In genomic region chr14:63045234-63045611, GRCh38 we compare ENCODE assay signal across 9 cellular contexts. TPM values are rescaled to one million over a fixed set of nuclear protein-coding genes. Genes with fewer than 3 reads are reported as not detected.
A peak's percentile ranks its signal among the peaks of the same experiment; 100 is the strongest.
DNase-seq lines count a peak whose midpoint lies in the region; ATAC-seq and TF ChIP-seq lines count a peak whose summit lies in the region.
"Had no signal": no experiment of that assay in that cellular context is flagged by ENCODE, and none has a peak within 500 bp of the region (broad histone marks: within the 10 kb centered on the region; RNA-seq: fewer than 3 reads in every experiment).

Gene KCNH5 (minus strand): TSS chr14:63045458. CDS start chr14:63045186, 272 bp downstream.

- H3K36me3 ChIP-seq in mesenchymal stem cell (ENCODE audit: control insufficient read depth in 1 of 2, insufficient read depth in 2 of 2, low read depth in 1 of 2, low read length in 2 of 2) (no peaks in the 10 kb centered on the region), aorta (ENCODE audit: control insufficient read depth in 1 of 2, insufficient read depth in 2 of 2, low read length in 1 of 2) (no peaks in the 10 kb centered on the region)

- no peaks in the 10 kb centered on the region for H3K4me1 Mint-ChIP-seq in natural killer cell treated with Interleukin-12 subunit alpha and Interleukin-12 subunit beta and Interleukin-15 and Interleukin-18, amount 100 ng/mL, for 72 hours (ENCODE audit: low read depth in 2 of 2)
- H3K4me1 Mint-ChIP-seq in natural killer cell = no peaks in the 10 kb centered on the region

- 0% methylated on average over 18 of the region's 35 CpGs for WGBS in mesenchymal stem cell
- WGBS in aorta, 2 donors = 1 to 3% methylated on average over 20 to 35 of the region's 35 CpGs

- H3K36me3 Mint-ChIP-seq in natural killer cell treated with Interleukin-12 subunit alpha and Interleukin-12 subunit beta and Interleukin-15 and Interleukin-18, amount 100 ng/mL, for 72 hours = no peaks in the 10 kb centered on the region
- H3K36me3 Mint-ChIP-seq in natural killer cell = no peaks in the 10 kb centered on the region

- no peak within 1 kb of the TSS for H2BK120ac ChIP-seq in mesenchymal stem cell (ENCODE audit: low read depth, low read length)

- H3K79me1 ChIP-seq in mesenchymal stem cell (replicated peaks; ENCODE audit: low read length, poor library complexity, severe bottlenecking) = no peaks in the 10 kb centered on the region

- H3K4me2 ChIP-seq in mesenchymal stem cell (ENCODE audit: low read length, poor library complexity, severe bottlenecking) = peak within 1 kb of the TSS; percentile 86

- H3K9me3 ChIP-seq in mesenchymal stem cell (ENCODE audit: control insufficient read depth, low read length) (no peaks in the 10 kb centered on the region), aorta (ENCODE audit: control insufficient read depth, low read length) (no peaks in the 10 kb centered on the region)

- no peak for TF ChIP-seq CTCF in natural killer cell (IDR thresholded peaks at IDR 0.05)

- H4K91ac ChIP-seq in mesenchymal stem cell (ENCODE audit: low read length) = no peak within 1 kb of the TSS

- H3K18ac ChIP-seq in mesenchymal stem cell (ENCODE audit: low read depth in 1 of 2, low read length in 2 of 2) = no peak within 1 kb of the TSS

- peak within 1 kb of the TSS; percentile 61 for H2AFZ ChIP-seq in mesenchymal stem cell (ENCODE audit: low read depth, low read length)

- ATAC-seq in natural killer cell treated with Interleukin-12 subunit alpha and Interleukin-12 subunit beta and Interleukin-15 and Interleukin-18, amount 100 ng/mL, for 72 hours = peak; percentile 43 to 58
- ATAC-seq in natural killer cell (no peak), aorta (ENCODE audit: low FRiP score) (peak; percentile 49)

- no peak within 1 kb of the TSS for H3K4ac ChIP-seq in mesenchymal stem cell (ENCODE audit: low read depth in 1 of 2, low read length in 2 of 2)

- H2BK5ac ChIP-seq in mesenchymal stem cell (ENCODE audit: low read depth, low read length, poor library complexity, severe bottlenecking) = no peak within 1 kb of the TSS

- H2BK15ac ChIP-seq in mesenchymal stem cell (ENCODE audit: low read depth, poor library complexity, severe bottlenecking) = no peak within 1 kb of the TSS

- H3K9ac ChIP-seq in mesenchymal stem cell (ENCODE audit: low read length) = no peak within 1 kb of the TSS

- no peak within 1 kb of the TSS for H3K4me3 Mint-ChIP-seq in natural killer cell treated with Interleukin-12 subunit alpha and Interleukin-12 subunit beta and Interleukin-15 and Interleukin-18, amount 100 ng/mL, for 72 hours
- H3K4me3 Mint-ChIP-seq in natural killer cell = no peak within 1 kb of the TSS

- peak within 1 kb of the TSS in 1 of 2 experiments; percentile 83 for H3K23ac ChIP-seq in mesenchymal stem cell (ENCODE audit: low read length in 2 of 2)

- H3K27me3 Mint-ChIP-seq in natural killer cell treated with Interleukin-12 subunit alpha and Interleukin-12 subunit beta and Interleukin-15 and Interleukin-18, amount 100 ng/mL, for 72 hours = peaks cover 22 to 24% of the 10 kb centered on the region in 2 donors
- peaks cover 22 to 23% of the 10 kb centered on the region in 2 donors for H3K27me3 Mint-ChIP-seq in natural killer cell (ENCODE audit: low read depth in 2 of 2)

- H2BK12ac ChIP-seq in mesenchymal stem cell (ENCODE audit: low read length in 2 of 2) = no peak within 1 kb of the TSS

- no peak within 1 kb of the TSS for H3K14ac ChIP-seq in mesenchymal stem cell (ENCODE audit: low read length in 2 of 2)

- H3K27me3 ChIP-seq in mesenchymal stem cell (ENCODE audit: control insufficient read depth in 1 of 2, insufficient read depth in 1 of 2, low read length in 2 of 2) = peaks cover 51 to 58% of the 10 kb centered on the region in 2 experiments
- peaks cover 0 to 3% of the 10 kb centered on the region in 2 donors for H3K27me3 ChIP-seq in aorta (ENCODE audit: control insufficient read depth in 1 of 2, insufficient read depth in 2 of 2, low read length in 1 of 2)

- H4K8ac ChIP-seq in mesenchymal stem cell (ENCODE audit: low read length) = no peak within 1 kb of the TSS

- H2AK5ac ChIP-seq in mesenchymal stem cell (ENCODE audit: low read length, severe bottlenecking) = no peak within 1 kb of the TSS

- H3K4me1 ChIP-seq in mesenchymal stem cell (ENCODE audit: control insufficient read depth, insufficient read depth, low read depth, low read length) = peaks cover 12% of the 10 kb centered on the region
- H3K4me1 ChIP-seq in aorta (ENCODE audit: control insufficient read depth in 1 of 2, insufficient read depth in 2 of 2, low read length in 2 of 2) = no peaks in the 10 kb centered on the region

- H3K27ac Mint-ChIP-seq in natural killer cell treated with Interleukin-12 subunit alpha and Interleukin-12 subunit beta and Interleukin-15 and Interleukin-18, amount 100 ng/mL, for 72 hours = no peak within 1 kb of the TSS
- no peak within 1 kb of the TSS for H3K27ac Mint-ChIP-seq in natural killer cell

- H3K4me3 ChIP-seq in mesenchymal stem cell (ENCODE audit: insufficient read depth in 1 of 2, low read depth in 1 of 2, low read length in 2 of 2) (peak within 1 kb of the TSS; percentile 44 to 70), aorta (ENCODE audit: low read length in 2 of 2) (no peak within 1 kb of the TSS)

- intact Hi-C loops in natural killer cell (cut with micrococcal nuclease) (no loop called here), aorta (cut with DNase I) (no loop called here)

- H3K27ac ChIP-seq in mesenchymal stem cell (ENCODE audit: low read length, poor library complexity, severe bottlenecking) (no peak within 1 kb of the TSS), aorta (ENCODE audit: low read depth in 1 of 2, low read length in 2 of 2) (no peak within 1 kb of the TSS)

- no peaks in the 10 kb centered on the region for H3K9me3 Mint-ChIP-seq in natural killer cell treated with Interleukin-12 subunit alpha and Interleukin-12 subunit beta and Interleukin-15 and Interleukin-18, amount 100 ng/mL, for 72 hours
- peaks cover 0 to 2% of the 10 kb centered on the region in 2 donors for H3K9me3 Mint-ChIP-seq in natural killer cell

- DNase-seq in natural killer cell treated with Interleukin-12 subunit alpha and Interleukin-12 subunit beta and Interleukin-15 and Interleukin-18, amount 100 ng/mL, for 72 hours (ENCODE audit: low spot score) = no peak
- DNase-seq in natural killer cell = no peak
- peak; percentile 14 for DNase-seq in NCI-H226
- peak; percentile 51 for DNase-seq in cerebellum (ENCODE audit: low spot score)
- DNase-seq in mesenchymal stem cell = peak; percentile 44
- peak in 1 of 2 donors; percentile 75 for DNase-seq in aorta
- no peak for DNase-seq in A172 (ENCODE audit: low spot score)
- no peak for DNase-seq in stimulated activated naive CD4-positive, alpha-beta T cell treated with Interleukin-2 at 50 U/mL for 16 hours (lab: John Stamatoyannopoulos, UW)

RNA-seq across cellular contexts. Expression of gene KCNH5, which starts in this region (rescaled TPM):
- not detected for total RNA-seq in natural killer cell treated with Interleukin-12 subunit alpha and Interleukin-12 subunit beta and Interleukin-15 and Interleukin-18, amount 100 ng/mL, for 72 hours
- total RNA-seq in natural killer cell (not detected), cerebellum (7.1 TPM), aorta (not detected)
- not detected for polyA plus RNA-seq in mesenchymal stem cell (2013, experiment 1 of 2)
- polyA plus RNA-seq in mesenchymal stem cell (2013, experiment 2 of 2) = 0.01 TPM
- not detected for polyA plus RNA-seq in aorta
- 0.38 TPM in 1 of 2 replicates, not detected in the other for total RNA-seq in A172 (2014; rRNA removed; shearing (Covaris generic))
- total RNA-seq: pulmonary artery endothelial cell had no signal

Comparison
In these comparisons a context has a peak if more than half of its experiments do, and no peak if none do; other contexts are left out.
1. Peak in ATAC-seq in natural killer cell treated with Interleukin-12 subunit alpha and Interleukin-12 subunit beta and Interleukin-15 and Interleukin-18, amount 100 ng/mL, for 72 hours; RNA of the gene not detected or under 1 TPM.
2. Peak in ATAC-seq in aorta; RNA of the gene not detected or under 1 TPM.
3. DNase-seq: peak in NCI-H226 (single experiment), cerebellum (single experiment) and mesenchymal stem cell (single experiment); none in natural killer cell treated with Interleukin-12 subunit alpha and Interleukin-12 subunit beta and Interleukin-15 and Interleukin-18, amount 100 ng/mL, for 72 hours (single experiment), natural killer cell (single experiment), A172 (single experiment) and stimulated activated naive CD4-positive, alpha-beta T cell treated with Interleukin-2 at 50 U/mL for 16 hours (single experiment).
4. H3K4me3 ChIP-seq: peak in mesenchymal stem cell (2 of 2); none in aorta (0 of 2).